17 cellular contexts compared by ENCODE assay signal in the genomic region with DNA sequence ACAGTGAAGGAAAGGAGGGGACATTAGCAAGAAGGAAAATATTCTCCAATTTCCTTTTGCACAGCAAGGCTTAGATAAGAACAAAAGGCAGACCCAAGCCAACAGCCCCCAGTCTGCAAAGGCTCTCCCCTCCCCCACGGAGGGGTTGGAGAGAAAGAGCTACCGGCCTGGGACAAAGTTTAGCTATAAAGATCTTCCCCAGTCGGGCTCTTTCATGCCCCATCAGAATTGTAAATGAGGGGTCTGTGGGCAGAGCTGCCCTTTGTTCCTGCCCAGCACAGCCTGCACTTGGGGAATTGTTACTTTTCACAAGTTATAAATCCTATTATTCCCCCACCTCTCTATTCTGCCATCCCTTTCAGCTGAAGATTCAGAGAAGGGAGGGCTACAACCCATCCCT. TPM values are rescaled to one million over a fixed set of nuclear protein-coding genes. Genes with fewer than 3 reads are reported as not detected.
DNase-seq lines count a peak whose midpoint lies in the region; TF ChIP-seq lines count a peak whose summit lies in the region.
"Had no signal": no experiment of that assay in that cellular context is flagged by ENCODE, and none has a peak within 500 bp of the region (broad histone marks: within the 10 kb centered on the region; RNA-seq: fewer than 3 reads in every experiment).

No MANE protein-coding gene starts in this region.

- H3K79me2 ChIP-seq in MM.1S (ENCODE audit: low read length) = no peaks in the 10 kb centered on the region

- H2BK15ac ChIP-seq in neuronal stem cell (ENCODE audit: low read length) = no peak overlapping the region

- no peaks in the 10 kb centered on the region for H3F3A ChIP-seq in MM.1S (ENCODE audit: insufficient read depth, low read length)

- H4K91ac ChIP-seq in neuronal stem cell (ENCODE audit: low read depth, low read length, poor library complexity) = no peak overlapping the region

- WGBS in ectodermal cell, 2 experiments = 0% methylated on average over 3 of the region's 3 CpGs
- WGBS in neuronal stem cell (ENCODE audit: extremely low coverage in 2 of 2, insufficient read length in 2 of 2, insufficient replicate concordance in 1 of 2), 2 donors = no CpG with 5 or more reads among the region's 3 CpGs

- no peak overlapping the region for H2BK120ac ChIP-seq in neuronal stem cell (ENCODE audit: low read depth, low read length)

- no peak overlapping the region for H3K18ac ChIP-seq in neuronal stem cell (ENCODE audit: low read length)

- no peak overlapping the region for H2BK12ac ChIP-seq in neuronal stem cell (ENCODE audit: low read length)

- H3K9me2 ChIP-seq in MM.1S (replicated peaks; ENCODE audit: insufficient read depth, low read length) = no peaks in the 10 kb centered on the region

- no peaks in the 10 kb centered on the region for H3K36me3 ChIP-seq in ectodermal cell (ENCODE audit: control insufficient read depth, insufficient read depth, low read length)
- H3K36me3 ChIP-seq in neuronal stem cell (replicated peaks in 1 of 2; ENCODE audit: control insufficient read depth in 2 of 2, insufficient read depth in 2 of 2, low read length in 2 of 2) = peaks cover 0 to 38% of the 10 kb centered on the region in 2 donors
- H3K36me3 ChIP-seq in MM.1S (replicated peaks; ENCODE audit: insufficient read depth, low read length) = no peaks in the 10 kb centered on the region
- H3K36me3 ChIP-seq: Peyer's patch, stomach, transverse colon had no signal

- H2BK5ac ChIP-seq in neuronal stem cell (ENCODE audit: low read length) = no peak overlapping the region

- H2AK5ac ChIP-seq in neuronal stem cell (ENCODE audit: low read depth, low read length) = no peak overlapping the region

- H3K9me3 ChIP-seq in ectodermal cell (ENCODE audit: control insufficient read depth, low read length) (no peaks in the 10 kb centered on the region), neuronal stem cell (replicated peaks in 1 of 2; ENCODE audit: control insufficient read depth in 2 of 2, insufficient read depth in 1 of 2, low read depth in 1 of 2, low read length in 2 of 2) (peaks cover 0 to 2% of the 10 kb centered on the region in 2 donors), MM.1S (replicated peaks; ENCODE audit: insufficient read depth, low read length) (no peaks in the 10 kb centered on the region)
- H3K9me3 ChIP-seq: Peyer's patch, stomach, transverse colon had no signal

- H3K4me2 ChIP-seq in neuronal stem cell (ENCODE audit: insufficient read depth, low read length, poor library complexity, severe bottlenecking) (peak overlapping the region; percentile 21), MM.1S (ENCODE audit: low read depth, low read length) (no peak overlapping the region)

- H3K23ac ChIP-seq in neuronal stem cell (ENCODE audit: low read depth, low read length, poor library complexity) = no peak overlapping the region

- no peaks in the 10 kb centered on the region for H3K79me1 ChIP-seq in neuronal stem cell (ENCODE audit: low read depth, low read length)

- no peak overlapping the region for H4K8ac ChIP-seq in neuronal stem cell (ENCODE audit: low read depth, low read length)

- no peak overlapping the region for H3K4ac ChIP-seq in neuronal stem cell (ENCODE audit: low read length)

- TF ChIP-seq CTCF in MM.1S (IDR thresholded peaks at IDR 0.05; ENCODE audit: low read length) = no peak

- H2AFZ ChIP-seq in neuronal stem cell (ENCODE audit: low read length) (no peak overlapping the region), MM.1S (ENCODE audit: low read length) (no peak overlapping the region)

- H3K14ac ChIP-seq in neuronal stem cell (ENCODE audit: low read length) = no peak overlapping the region

- H3K4me1 ChIP-seq in ectodermal cell (ENCODE audit: control insufficient read depth, insufficient read depth, low read length) (peaks cover 51% of the 10 kb centered on the region), neuronal stem cell (ENCODE audit: control insufficient read depth in 2 of 2, insufficient read depth in 1 of 2, low read depth in 1 of 2, low read length in 2 of 2) (peaks cover 45 to 62% of the 10 kb centered on the region in 2 donors), MM.1S (ENCODE audit: low read length) (peaks cover 4% of the 10 kb centered on the region; the same call in 1 of the 2 replicates)

- H3K27me3 ChIP-seq in ectodermal cell (ENCODE audit: control insufficient read depth, insufficient read depth, low read length, poor library complexity, severe bottlenecking) = peaks cover 13% of the 10 kb centered on the region
- peaks cover 0 to 20% (median 9%) of the 10 kb centered on the region in 3 experiments for H3K27me3 ChIP-seq in neuronal stem cell (ENCODE audit: control insufficient read depth in 3 of 3, insufficient read depth in 3 of 3, low read depth in 1 of 3, low read length in 3 of 3)
- H3K27me3 ChIP-seq in MM.1S (replicated peaks; ENCODE audit: insufficient read depth, low read length) = peaks cover 7% of the 10 kb centered on the region; the same call in 1 of the 2 replicates

- DNase-seq in NCI-H1694 (lab: John Stamatoyannopoulos, UW) = peak; percentile 99
- peak; percentile 51 for DNase-seq in left kidney (ENCODE audit: low read depth, low spot score)
- DNase-seq in neuronal stem cell (ENCODE audit: low spot score) = peak; percentile 47
- no peak for DNase-seq in HPDE6-E6E7 (ENCODE audit: extremely low spot score)
- no peak for DNase-seq in activated naive CD4-positive, alpha-beta T cell treated with Interleukin-2 at 50 U/mL for 16 hours
- no peak for DNase-seq in MM.1S
- DNase-seq: activated CD4-positive, alpha-beta memory T cell treated with anti-CD3 and anti-CD28 coated beads for 36 hours; activated naive CD4-positive, alpha-beta T cell; amniotic stem cell; DND-41; NCI-H146; stimulated activated CD4-positive, alpha-beta T cell treated with anti-CD3 and anti-CD28 coated beads, Interleukin-12 subunit alpha, Interleukin-12 subunit beta, amount 100 ng/mL, for 4 hours; stomach; T-helper 2 cell; transverse colon had no signal

- H3K4me3 ChIP-seq in ectodermal cell (ENCODE audit: insufficient read depth, low read depth, low read length) (peak overlapping the region; percentile 23), neuronal stem cell (ENCODE audit: low read length in 2 of 2) (peak overlapping the region in 1 of 2 donors; percentile 93), MM.1S (ENCODE audit: low read length) (no peak overlapping the region)
- H3K4me3 ChIP-seq: Peyer's patch, stomach, transverse colon had no signal

- H3K27ac ChIP-seq in ectodermal cell (ENCODE audit: insufficient read depth, low read depth, low read length, poor library complexity, severe bottlenecking) (peak overlapping the region; percentile 92), neuronal stem cell (replicated peaks; ENCODE audit: low read length) (peak overlapping the region; percentile 75), MM.1S (ENCODE audit: low read length) (no peak overlapping the region)
- H3K27ac ChIP-seq: Peyer's patch, stomach, transverse colon had no signal

- H4K20me1 ChIP-seq in MM.1S (ENCODE audit: insufficient read depth, low read length) = no peaks in the 10 kb centered on the region

- H3K9ac ChIP-seq in neuronal stem cell (ENCODE audit: low read depth, low read length, poor library complexity) (no peak overlapping the region), MM.1S (ENCODE audit: low read length) (no peak overlapping the region)

RNA-seq across cellular contexts. Expression of gene MYCL, which starts 3.6 kb away (rescaled TPM):
- 48.7 TPM for polyA plus RNA-seq in ectodermal cell (2013, experiment 1 of 4)
- 63.9 TPM for polyA plus RNA-seq in ectodermal cell (2013, experiment 2 of 4)
- polyA plus RNA-seq in ectodermal cell (2013, experiment 3 of 4) = 49.1 TPM
- 56.8 TPM for polyA plus RNA-seq in ectodermal cell (2013, experiment 4 of 4)
- 21.4 TPM for polyA plus RNA-seq in neuronal stem cell (2013, experiment 1 of 2)
- polyA plus RNA-seq in neuronal stem cell (2013, experiment 2 of 2) = 21.2 TPM

RNA-seq across cellular contexts. Expression of gene TRIT1, which starts 14.8 kb away (rescaled TPM):
- polyA plus RNA-seq in ectodermal cell (2013, experiment 1 of 4) = 42.0 TPM
- polyA plus RNA-seq in ectodermal cell (2013, experiment 2 of 4) = 51.9 TPM
- polyA plus RNA-seq in ectodermal cell (2013, experiment 3 of 4) = 44.7 TPM
- 46.4 TPM for polyA plus RNA-seq in ectodermal cell (2013, experiment 4 of 4)
- 33.8 TPM for polyA plus RNA-seq in neuronal stem cell (2013, experiment 1 of 2)
- 35.1 TPM for polyA plus RNA-seq in neuronal stem cell (2013, experiment 2 of 2)

RNA-seq across cellular contexts. Expression of gene MFSD2A, which starts 56.8 kb away (rescaled TPM):
- polyA plus RNA-seq in ectodermal cell (2013, experiment 1 of 4) = 2.5 TPM
- polyA plus RNA-seq in ectodermal cell (2013, experiment 2 of 4) = 1.5 TPM
- 2.3 TPM for polyA plus RNA-seq in ectodermal cell (2013, experiment 3 of 4)
- 2.4 TPM for polyA plus RNA-seq in ectodermal cell (2013, experiment 4 of 4)
- polyA plus RNA-seq in neuronal stem cell (2013, experiment 1 of 2) = 2.1 TPM
- polyA plus RNA-seq in neuronal stem cell (2013, experiment 2 of 2) = 2.4 TPM

Comparison
In these comparisons a context has a peak if more than half of its experiments do, and no peak if none do; other contexts are left out.
1. DNase-seq: peak in NCI-H1694 (single experiment), left kidney (single experiment) and neuronal stem cell (single experiment); none in HPDE6-E6E7 (single experiment), activated naive CD4-positive, alpha-beta T cell treated with Interleukin-2 at 50 U/mL for 16 hours (single experiment) and MM.1S (single experiment).